In the genomic region with DNA sequence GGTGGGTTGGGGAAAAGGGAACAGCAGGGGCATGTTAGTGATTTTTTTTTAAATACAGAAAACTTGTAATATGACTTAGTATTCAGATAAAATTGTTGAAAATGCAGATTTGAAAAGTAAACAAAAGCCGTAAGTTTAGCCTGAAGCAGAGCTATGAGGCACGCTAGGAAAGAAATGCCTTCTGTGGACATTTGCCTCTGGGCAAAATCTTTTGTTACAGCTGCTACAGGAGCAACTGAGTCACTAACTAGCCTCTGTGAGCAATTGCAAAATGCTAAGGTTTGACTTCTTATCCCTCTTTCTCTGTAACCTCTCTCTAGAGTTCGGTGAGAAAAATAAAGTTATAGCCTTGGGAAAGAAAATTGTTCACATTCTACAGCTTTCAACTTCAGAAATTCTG, we compare ENCODE assay signal across 22 cellular contexts.
DNase-seq lines count a peak whose midpoint lies in the region; ATAC-seq and TF ChIP-seq lines count a peak whose summit lies in the region.
"Had no signal": no experiment of that assay in that cellular context is flagged by ENCODE, and none has a peak within 500 bp of the region (broad histone marks: within the 10 kb centered on the region; RNA-seq: fewer than 3 reads in every experiment).

No MANE protein-coding gene starts in this region.

- peak; percentile 66 for DNase-seq in EL
- DNase-seq in SK-N-MC (ENCODE audit: low read depth, low spot score), result no peak
- peak; percentile 39 for DNase-seq in epithelial cell of prostate (ENCODE audit: low read depth, low spot score)
- DNase-seq in non-pigmented ciliary epithelial cell (ENCODE audit: low read depth), result peak; percentile 19
- DNase-seq in HuH-7.5 (ENCODE audit: low spot score), result no peak
- DNase-seq in NOMO-1 treated with dmso at 0.1 percent for 144 hours (lab: John Stamatoyannopoulos, UW; ENCODE audit: unreplicated experiment), result no peak
- no peak for DNase-seq in esophagus squamous epithelium (lab: John Stamatoyannopoulos, UW)
- DNase-seq: ACHN; activated CD4-positive, alpha-beta T cell treated with anti-CD3 and anti-CD28 coated beads for 1 hour; activated CD8-positive, alpha-beta memory T cell treated with anti-CD3 and anti-CD28 coated beads for 24 hours; activated naive CD4-positive, alpha-beta T cell treated with Interleukin-2 at 50 U/mL for 16 hours; activated T-cell treated with anti-CD3 and anti-CD28 coated beads, Interleukin-2, amount 50 U/mL, for 4 hours; KBM-7; naive B cell; NCI-H1694; NCI-H69; stimulated activated CD4-positive, alpha-beta T cell treated with anti-CD3 and anti-CD28 coated beads, Interleukin-4, amount 100 ng/mL, for 24 hours; T-cell had no signal

- ATAC-seq in GM19023 (IDR thresholded peaks at IDR 0.05; ENCODE audit: unreplicated experiment), result no peak
- ATAC-seq: activated T-cell treated with anti-CD3 and anti-CD28 coated beads, Interleukin-2, amount 50 U/mL, for 4 hours; T-cell had no signal

- 39% methylated on average over 3 of the region's 3 CpGs for WGBS in esophagus squamous epithelium, 2 donors

- intact Hi-C loops in esophagus squamous epithelium (cut with DNase I), result no loop called here

- H3K36me3 ChIP-seq in SK-N-MC (ENCODE audit: insufficient read depth, low read length), result no peaks in the 10 kb centered on the region
- H3K36me3 ChIP-seq in esophagus squamous epithelium, result no peaks in the 10 kb centered on the region
- H3K36me3 ChIP-seq: HAP-1, right atrium auricular region, tibial nerve had no signal

- peak overlapping the region; percentile 28 for H3K27ac ChIP-seq in SK-N-MC
- H3K27ac ChIP-seq in epithelial cell of prostate, result no peak overlapping the region
- no peak overlapping the region for H3K27ac ChIP-seq in esophagus squamous epithelium
- H3K27ac ChIP-seq: right atrium auricular region, tibial nerve had no signal

- TF ChIP-seq CTCF in esophagus squamous epithelium (IDR thresholded peaks at IDR 0.05), result no peak

- no peak overlapping the region for H3K9ac ChIP-seq in SK-N-MC (ENCODE audit: insufficient read length)

- no peak for TF ChIP-seq POLR2A in esophagus squamous epithelium (IDR thresholded peaks at IDR 0.05)

- peaks cover 0 to 6% (median 0%) of the 10 kb centered on the region in 3 donors for H3K4me1 ChIP-seq in esophagus squamous epithelium
- H3K4me1 ChIP-seq: HAP-1, right atrium auricular region, tibial nerve had no signal

- H3K27me3 ChIP-seq in esophagus squamous epithelium, result no peaks in the 10 kb centered on the region
- H3K27me3 ChIP-seq: right atrium auricular region, tibial nerve had no signal

- H3K4me3 ChIP-seq in SK-N-MC (peak overlapping the region; percentile 33; the same call in 1 of the 2 replicates), esophagus squamous epithelium (no peak overlapping the region)
- H3K4me3 ChIP-seq: HAP-1, right atrium auricular region, tibial nerve had no signal

- H3K9me3 ChIP-seq in SK-N-MC (ENCODE audit: low read depth, low read length) (no peaks in the 10 kb centered on the region), esophagus squamous epithelium (no peaks in the 10 kb centered on the region)
- H3K9me3 ChIP-seq: HAP-1, right atrium auricular region, tibial nerve had no signal

Comparison
In these comparisons a context has a peak if more than half of its experiments do, and no peak if none do; other contexts are left out.
1. DNase-seq: peak in EL (single experiment), epithelial cell of prostate (single experiment) and non-pigmented ciliary epithelial cell (single experiment); none in SK-N-MC (single experiment), HuH-7.5 (single experiment), NOMO-1 treated with dmso at 0.1 percent for 144 hours (single experiment) and esophagus squamous epithelium (single experiment).